Comparison of ENCODE assay signal across 8 cellular contexts in the genomic region with DNA sequence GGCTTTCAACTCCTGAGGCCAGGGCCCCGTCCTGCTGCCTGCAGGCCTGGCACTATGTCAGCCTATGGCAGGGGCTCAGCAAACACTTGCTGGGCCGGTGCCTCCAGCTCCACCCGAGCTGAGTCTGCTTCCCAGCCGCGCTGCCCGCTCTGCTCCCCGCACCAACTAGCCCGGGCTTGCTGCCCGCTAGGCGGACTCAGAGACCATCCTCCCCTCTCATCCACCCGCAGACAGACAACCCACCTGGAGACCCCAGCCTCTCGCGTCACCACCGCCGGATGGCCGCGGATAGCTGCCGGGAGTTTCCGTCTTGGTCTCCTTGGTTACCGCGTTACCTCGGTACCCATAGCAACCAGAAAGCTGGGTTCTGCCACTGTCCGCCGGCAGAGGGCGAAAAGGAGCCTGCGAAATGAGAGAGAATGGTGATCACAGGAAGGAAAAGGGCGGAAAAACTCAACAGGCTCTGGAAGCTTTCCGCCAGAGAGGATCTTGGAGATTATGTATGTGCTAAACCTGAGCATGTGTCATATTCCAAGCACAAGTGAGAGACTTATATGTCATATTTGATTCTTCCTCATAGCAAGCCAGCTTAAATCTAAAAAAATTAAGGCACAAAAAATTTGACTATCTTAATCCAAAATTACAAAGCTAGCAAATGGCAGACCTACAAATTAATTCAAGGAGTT. TPM values are rescaled to one million over a fixed set of nuclear protein-coding genes. Genes with fewer than 3 reads are reported as not detected.
DNase-seq lines count a peak whose midpoint lies in the region; ATAC-seq, FAIRE-seq and TF ChIP-seq lines count a peak whose summit lies in the region.

A gene with protein sequence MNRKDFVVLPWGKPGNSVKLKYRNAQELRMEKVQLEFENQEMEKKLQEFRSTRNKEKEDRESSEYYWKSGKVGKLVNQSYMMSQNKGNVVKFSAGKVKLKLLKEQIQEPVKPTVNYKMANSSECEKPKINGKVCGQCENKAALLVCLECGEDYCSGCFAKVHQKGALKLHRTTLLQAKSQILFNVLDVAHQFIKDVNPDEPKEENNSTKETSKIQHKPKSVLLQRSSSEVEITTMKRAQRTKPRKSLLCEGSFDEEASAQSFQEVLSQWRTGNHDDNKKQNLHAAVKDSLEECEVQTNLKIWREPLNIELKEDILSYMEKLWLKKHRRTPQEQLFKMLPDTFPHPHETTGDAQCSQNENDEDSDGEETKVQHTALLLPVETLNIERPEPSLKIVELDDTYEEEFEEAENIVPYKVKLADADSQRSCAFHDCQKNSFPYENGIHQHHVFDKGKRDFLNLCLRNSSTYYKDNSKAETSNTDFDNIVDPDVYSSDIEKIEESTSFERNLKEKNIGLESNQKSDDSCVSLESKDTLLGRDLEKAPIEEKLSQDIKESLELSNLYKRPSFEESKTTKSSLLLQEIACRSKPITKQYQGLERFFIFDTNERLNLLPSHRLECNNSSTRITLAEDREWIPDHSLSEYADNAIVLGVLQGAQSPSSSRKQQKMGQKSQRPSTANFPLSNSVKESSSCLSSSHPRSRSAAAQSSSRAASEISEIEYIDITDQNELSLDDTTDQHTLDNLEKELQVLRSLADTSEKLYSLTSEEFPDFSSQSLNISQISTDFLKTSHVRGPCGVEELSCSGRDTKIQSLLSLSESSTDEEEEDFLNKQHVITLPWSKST (minus strand): TSS at position 294 of the 686 bp plus-strand sequence. CDS start 7,396 bp downstream, outside the sequence.

- H4K5ac ChIP-seq in IMR-90 (ENCODE audit: low read depth, low read length) = no peak within 1 kb of the TSS

- WGBS in IMR-90 (ENCODE audit: extremely low coverage in 2 of 2, insufficient read length in 1 of 2), 2 experiments = 2% methylated on average over 9 of the region's 28 CpGs; no CpG with 5 or more reads in 1 of the 2 experiments
- 1% methylated on average over 6 to 19 of the region's 28 CpGs for WGBS in esophagus squamous epithelium, 2 donors

- no peak within 1 kb of the TSS for H3K56ac ChIP-seq in IMR-90 (ENCODE audit: extremely low read depth, insufficient read depth, low read length)

- H3K4me3 ChIP-seq in IMR-90 (ENCODE audit: insufficient read depth, low read depth, low read length) (peak within 1 kb of the TSS; percentile 50), OCI-LY7 (ENCODE audit: low read depth, low read length, poor library complexity, severe bottlenecking) (peak within 1 kb of the TSS; percentile 63), esophagus squamous epithelium (peak within 1 kb of the TSS; percentile 21 to 63 (median 38))

- H3K9me3 ChIP-seq in IMR-90 (ENCODE audit: control insufficient read depth, insufficient read depth, low read length) (no peaks in the 10 kb centered on the region), OCI-LY7 (ENCODE audit: low read length) (no peaks in the 10 kb centered on the region), esophagus squamous epithelium (no peaks in the 10 kb centered on the region)

- H4K8ac ChIP-seq in IMR-90 (ENCODE audit: low read depth in 2 of 2, low read length in 2 of 2) = no peak within 1 kb of the TSS

- H3K27me3 ChIP-seq in IMR-90 (ENCODE audit: control insufficient read depth, insufficient read depth, low read length) (no peaks in the 10 kb centered on the region), esophagus squamous epithelium (no peaks in the 10 kb centered on the region)

- TF ChIP-seq RAD21 in IMR-90 (IDR thresholded peaks at IDR 0.05; ENCODE audit: low read length) = peak; percentile 72

- peak; percentile 93 for TF ChIP-seq CTCF in D721Med (IDR thresholded peaks at IDR 0.05; ENCODE audit: insufficient read depth, missing control alignments)
- TF ChIP-seq CTCF in IMR-90 (conservative IDR thresholded peaks at IDR 0.05; ENCODE audit: low read depth, low read length) = peak; percentile 93
- TF ChIP-seq CTCF in OCI-LY7 (conservative IDR thresholded peaks at IDR 0.05; ENCODE audit: low read length) = peak; percentile 95
- peak; percentile 22 to 94 (median 82) for TF ChIP-seq CTCF in esophagus squamous epithelium (IDR thresholded peaks at IDR 0.05)

- no peaks in the 10 kb centered on the region for H3K9me1 ChIP-seq in IMR-90 (ENCODE audit: insufficient read depth, low read length)

- in situ Hi-C loops in IMR-90 (cut with MboI; ENCODE audit: low sequenced_read_pairs) = no loop called here

- H3K14ac ChIP-seq in IMR-90 (replicated peaks; ENCODE audit: low read depth, low read length) = no peak within 1 kb of the TSS

- peak within 1 kb of the TSS; percentile 74 for H2AFZ ChIP-seq in IMR-90 (replicated peaks; ENCODE audit: low read length, poor library complexity)
- peak within 1 kb of the TSS; percentile 56; the same call in 1 of the 2 replicates for H2AFZ ChIP-seq in OCI-LY7 (ENCODE audit: low read length)

- no peaks in the 10 kb centered on the region for H3K36me3 ChIP-seq in IMR-90 (ENCODE audit: control insufficient read depth, insufficient read depth, low read length)
- H3K36me3 ChIP-seq in OCI-LY7 (ENCODE audit: insufficient read depth, low read length) = no peaks in the 10 kb centered on the region
- H3K36me3 ChIP-seq in esophagus squamous epithelium = no peaks in the 10 kb centered on the region

- POLR2A ChIA-PET in IMR-90 (lab: Charles Lee; ENCODE audit: unreplicated experiment) = no interaction called here
- POLR2A ChIA-PET in OCI-LY7 (lab: Charles Lee) = interaction anchor here (0.6 to 2.0 kb wide), 5 partner anchors 9 to 506 kb away, joined by 3 to 6 read pairs (median 4); no protein-coding TSS in a partner anchor

- H3K4me2 ChIP-seq in IMR-90 (ENCODE audit: low read depth, low read length) = peak within 1 kb of the TSS; percentile 93
- peak within 1 kb of the TSS; percentile 89 for H3K4me2 ChIP-seq in OCI-LY7 (ENCODE audit: low read length)

- TF ChIP-seq POLR2A in IMR-90 (IDR thresholded peaks at IDR 0.05; ENCODE audit: low read depth, low read length) = no peak
- no peak for TF ChIP-seq POLR2A in esophagus squamous epithelium (IDR thresholded peaks at IDR 0.05)

- CTCF ChIA-PET in IMR-90 (lab: Yijun Ruan, JAX) = interaction anchor here (0.6 to 1.4 kb wide), 10 partner anchors 10 to 660 kb away, joined by 3 to 9 read pairs (median 4); no protein-coding TSS in a partner anchor
- CTCF ChIA-PET in OCI-LY7 (lab: Charles Lee; ENCODE audit: unreplicated experiment) = no interaction called here

- no peaks in the 10 kb centered on the region for H3K79me2 ChIP-seq in OCI-LY7 (ENCODE audit: insufficient read depth, low read depth, low read length)

- H2AK5ac ChIP-seq in IMR-90 (ENCODE audit: low read depth, low read length) = no peak within 1 kb of the TSS

- H3K79me1 ChIP-seq in IMR-90 (ENCODE audit: low read depth in 1 of 2, low read length in 2 of 2) = no peaks in the 10 kb centered on the region

- H2BK5ac ChIP-seq in IMR-90 (ENCODE audit: low read depth, low read length, poor library complexity, severe bottlenecking) = no peak within 1 kb of the TSS

- ATAC-seq in GM21576 (IDR thresholded peaks at IDR 0.05; ENCODE audit: unreplicated experiment) (peak; percentile 100), IMR-90 (ENCODE audit: low read depth) (peak; percentile 99)

- H2AK9ac ChIP-seq in IMR-90 (replicated peaks; ENCODE audit: low read depth, low read length, poor library complexity) = no peak within 1 kb of the TSS

- no peak within 1 kb of the TSS for H2BK20ac ChIP-seq in IMR-90 (ENCODE audit: low read depth, low read length)

- no peak within 1 kb of the TSS for H3K18ac ChIP-seq in IMR-90 (ENCODE audit: low read depth, low read length)

- peak; percentile 11 for DNase-seq in D721Med (ENCODE audit: insufficient read length, low spot score)
- peak; percentile 59 for DNase-seq in IMR-90
- DNase-seq in OCI-LY7 (ENCODE audit: low spot score) = peak; percentile 87
- DNase-seq in activated T-cell treated with anti-CD3 and anti-CD28 coated beads for 48 hours (ENCODE audit: low read depth) = peak; percentile 75
- peak; percentile 11 for DNase-seq in esophagus squamous epithelium (lab: John Stamatoyannopoulos, UW)
- DNase-seq in myocyte (ENCODE audit: low read depth) = peak; percentile 13
- DNase-seq in stimulated activated CD8-positive, alpha-beta memory T cell treated with anti-CD3 and anti-CD28 coated beads, Interleukin-7, amount 100 ng/mL, for 4 hours (ENCODE audit: low read depth in 2 of 2) = peak; percentile 57 to 61

- H3K9ac ChIP-seq in IMR-90 (ENCODE audit: low read depth, low read length) = no peak within 1 kb of the TSS

- dilution Hi-C loops in IMR-90 (cut with HindIII; ENCODE audit: low sequenced_read_pairs, unreplicated experiment) = no loop called here

- H3K27ac ChIP-seq in IMR-90 (ENCODE audit: insufficient read depth, low read length) = no peak within 1 kb of the TSS
- H3K27ac ChIP-seq in OCI-LY7 (ENCODE audit: low read depth, low read length, poor library complexity, severe bottlenecking) = no peak within 1 kb of the TSS
- H3K27ac ChIP-seq in esophagus squamous epithelium = no peak within 1 kb of the TSS

- H3K9me2 ChIP-seq in OCI-LY7 (ENCODE audit: insufficient read depth, low read length) = no peaks in the 10 kb centered on the region

- no peak within 1 kb of the TSS for H2BK120ac ChIP-seq in IMR-90 (ENCODE audit: low read depth, low read length)

- H4K20me1 ChIP-seq in IMR-90 (ENCODE audit: insufficient read depth, low read length) (no peaks in the 10 kb centered on the region), OCI-LY7 (ENCODE audit: insufficient read depth, low read length) (no peaks in the 10 kb centered on the region)

- no TSS peak for BruUV-seq in IMR-90 (replicated peaks; lab: Mats Ljungman, UMichigan)
- BruUV-seq in OCI-LY7 (replicated peaks; lab: Mats Ljungman, UMichigan) = no TSS peak

- no peak within 1 kb of the TSS for H3K4ac ChIP-seq in IMR-90 (ENCODE audit: low read depth, low read length)

- no peak within 1 kb of the TSS for H4K91ac ChIP-seq in IMR-90 (ENCODE audit: insufficient read depth, low read depth, low read length)

- H2BK15ac ChIP-seq in IMR-90 (ENCODE audit: low read depth, low read length) = no peak within 1 kb of the TSS

- no peak within 1 kb of the TSS for H3K23ac ChIP-seq in IMR-90 (ENCODE audit: low read depth, low read length)

- no peaks in the 10 kb centered on the region for H3K4me1 ChIP-seq in IMR-90 (ENCODE audit: control insufficient read depth, insufficient read depth, low read length)
- H3K4me1 ChIP-seq in OCI-LY7 (ENCODE audit: insufficient read depth, low read length, poor library complexity, severe bottlenecking) = no peaks in the 10 kb centered on the region
- peaks cover 0 to 12% (median 3%) of the 10 kb centered on the region in 3 donors for H3K4me1 ChIP-seq in esophagus squamous epithelium

- intact Hi-C loops in IMR-90 (cut with micrococcal nuclease) (loop anchor here (1.0 to 10.0 kb wide), 4 partner anchors 305 to 1365 kb away; no protein-coding TSS in a partner anchor), OCI-LY7 (cut with micrococcal nuclease; ENCODE audit: unreplicated experiment) (loop anchor here (2.0 to 10.0 kb wide), 3 partner anchors 305 to 503 kb away; a partner anchor contains a TSS), esophagus squamous epithelium (cut with DNase I) (loop anchor here (5.0 kb wide), 1 partner anchor 302 kb away; no protein-coding TSS in a partner anchor)

- peak; percentile 93 for FAIRE-seq in D721Med (lab: Jason Lieb, UNC)

RNA-seq across cellular contexts. Expression of the gene that starts here (rescaled TPM):
- total RNA-seq in IMR-90 (2012; rRNA removed) (not detected in 2 replicates), OCI-LY7 (2022) (not detected in 2 replicates), esophagus squamous epithelium (not detected), myocyte (not detected in 2 replicates)
- polyA plus RNA-seq in IMR-90 (2012; rRNA removed) = not detected in 2 replicates
- polyA plus RNA-seq in IMR-90 (2012; cell fraction: cytosol; rRNA removed) = not detected in 2 replicates
- polyA plus RNA-seq in IMR-90 (2012; cell fraction: nucleus; rRNA removed; ENCODE audit: low replicate concordance) = not detected in 2 replicates
- not detected in 2 replicates for total RNA-seq in OCI-LY7 (2014; rRNA removed; shearing (Covaris generic))
- polyA plus RNA-seq in myocyte (2012) = not detected

Comparison
In these comparisons a context has a peak if more than half of its experiments do, and no peak if none do; other contexts are left out.
1. Peak in DNase-seq, ATAC-seq, H3K4me3 ChIP-seq and H3K4me2 ChIP-seq in IMR-90; RNA of the gene not detected or under 1 TPM.
2. Peak in DNase-seq, H3K4me3 ChIP-seq and H3K4me2 ChIP-seq in OCI-LY7; RNA of the gene not detected or under 1 TPM.
3. Peak in DNase-seq and H3K4me3 ChIP-seq in esophagus squamous epithelium; RNA of the gene not detected or under 1 TPM.
4. Peak in DNase-seq in myocyte; RNA of the gene not detected or under 1 TPM.
5. DNase-seq: peak in every context shown above with its lines; median percentile 87 in OCI-LY7; 75 in activated T-cell treated with anti-CD3 and anti-CD28 coated beads for 48 hours; 59 in IMR-90; 59 in stimulated activated CD8-positive, alpha-beta memory T cell treated with anti-CD3 and anti-CD28 coated beads, Interleukin-7, amount 100 ng/mL, for 4 hours; 13 in myocyte; 11 in D721Med; 11 in esophagus squamous epithelium.